ENCODE assay signal across 19 cellular contexts in the genomic region with DNA sequence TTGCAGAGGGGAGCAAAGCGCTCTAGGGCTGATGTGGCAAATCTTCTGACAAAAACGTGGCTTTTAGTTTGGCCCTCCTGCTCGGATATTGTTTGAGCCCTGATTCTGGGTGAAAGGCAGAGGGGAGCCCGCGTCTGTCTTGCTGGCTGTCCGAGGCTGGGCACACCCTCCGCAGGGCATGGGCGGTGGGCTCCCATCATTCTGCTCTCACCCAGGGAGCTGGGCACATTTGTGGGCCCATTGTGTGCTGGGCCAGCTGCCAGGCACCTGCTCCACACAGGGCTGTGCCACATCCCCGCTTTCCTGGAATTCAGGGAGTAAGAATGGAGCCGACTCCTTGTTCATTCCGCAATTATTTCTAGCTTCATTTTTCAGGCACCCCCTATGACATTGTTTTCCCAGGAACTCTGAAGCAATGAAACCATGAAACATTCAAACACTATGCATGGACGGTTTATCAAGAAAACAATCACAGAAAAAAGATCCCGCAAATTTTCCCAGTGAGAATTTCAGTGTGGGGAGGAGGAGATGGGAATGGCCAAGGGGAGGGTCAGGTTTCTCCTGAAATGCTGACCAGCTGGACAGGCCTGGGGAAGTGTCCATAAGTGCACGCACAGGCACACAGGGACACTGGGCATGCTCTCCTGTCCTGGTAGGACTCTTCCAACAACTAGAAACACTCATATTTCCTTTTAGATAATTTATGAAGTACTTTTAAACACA.
"Had no signal": no experiment of that assay in that cellular context is flagged by ENCODE, and none has a peak within 500 bp of the region (broad histone marks: within the 10 kb centered on the region; RNA-seq: fewer than 3 reads in every experiment).

No MANE protein-coding gene starts in this region.

- H3K4me1 ChIP-seq: uterus had no signal

- H3K36me3 Mint-ChIP-seq: memory B cell; naive thymus-derived CD8-positive, alpha-beta T cell had no signal

- H3K36me3 ChIP-seq: left lung, tibial artery, uterus had no signal

- H3K9me3 ChIP-seq: mucosa of descending colon, tibial artery, uterus had no signal

- H3K27ac Mint-ChIP-seq: activated T-cell treated with anti-CD3 and anti-CD28 coated beads, Interleukin-2, amount 50 U/mL, for 72 hours; memory B cell; naive thymus-derived CD8-positive, alpha-beta T cell had no signal

- H3K4me3 Mint-ChIP-seq: activated T-cell treated with anti-CD3 and anti-CD28 coated beads, Interleukin-2, amount 50 U/mL, for 72 hours; memory B cell; naive thymus-derived CD8-positive, alpha-beta T cell had no signal

- H3K4me3 ChIP-seq: left lung, mucosa of descending colon, skin epidermis, tibial artery, uterus had no signal

- H3K27ac ChIP-seq: left lung, tibial artery, VCaP had no signal

- H3K4me1 Mint-ChIP-seq: memory B cell had no signal

- H3K27me3 ChIP-seq: tibial artery, uterus had no signal

- ATAC-seq: activated T-cell treated with anti-CD3 and anti-CD28 coated beads, Interleukin-2, amount 50 U/mL, for 72 hours; esophagus mucosa; left lung; mucosa of descending colon; naive thymus-derived CD8-positive, alpha-beta T cell had no signal

- DNase-seq: activated CD4-positive, CD25-positive, alpha-beta regulatory T cell treated with anti-CD3 and anti-CD28 coated beads, Interleukin-2, amount 50 U/mL, for 72 hours; activated effector memory CD4-positive, alpha-beta T cell treated with anti-CD3 and anti-CD28 coated beads, Interleukin-2, amount 50 U/mL, for 16 hours; activated naive CD4-positive, alpha-beta T cell treated with anti-CD3 and anti-CD28 coated beads, Interleukin-2, amount 50 U/mL, for 16 hours; activated T-cell treated with anti-CD3 and anti-CD28 coated beads, Interleukin-2, amount 50 U/mL, for 72 hours; aorta; cerebellar nuclear complex; effector CD8-positive, alpha-beta T cell; left lung; mucosa of descending colon; naive thymus-derived CD8-positive, alpha-beta T cell; stimulated activated naive CD8-positive, alpha-beta T cell treated with anti-CD3 and anti-CD28 coated beads, Interleukin-15, Interleukin-2, amounts not matched to agents 100 U/mL and 50 U/mL, for 24 hours; substantia nigra; T-helper 2 cell; tibial artery; uterus had no signal

- H3K9me3 Mint-ChIP-seq: activated T-cell treated with anti-CD3 and anti-CD28 coated beads, Interleukin-2, amount 50 U/mL, for 72 hours had no signal
